ENCODE assay signal across 22 cellular contexts in genomic region chr5:147174671-147175070, GRCh38.
DNase-seq lines count a peak whose midpoint lies in the region; ATAC-seq, FAIRE-seq and TF ChIP-seq lines count a peak whose summit lies in the region.
"Had no signal": no experiment of that assay in that cellular context is flagged by ENCODE, and none has a peak within 500 bp of the region (broad histone marks: within the 10 kb centered on the region; RNA-seq: fewer than 3 reads in every experiment).

No MANE protein-coding gene starts in this region.

- H2BK120ac ChIP-seq in neuronal stem cell (ENCODE audit: low read depth, low read length), result no peak overlapping the region

- H3K14ac ChIP-seq in neuronal stem cell (ENCODE audit: low read length), result no peak overlapping the region

- no peak for TF ChIP-seq POLR2A in HepG2 (IDR thresholded peaks at IDR 0.05; ENCODE audit: insufficient read depth in 1 of 2, low read depth in 2 of 2, low read length in 2 of 2)

- peak overlapping the region; percentile 82 for H3K27ac ChIP-seq in HepG2 (ENCODE audit: extremely low read length, insufficient read depth, low read length)
- H3K27ac ChIP-seq in neuronal stem cell (replicated peaks; ENCODE audit: low read length), result no peak overlapping the region
- H3K27ac ChIP-seq: 22Rv1, BLaER1, C4-2B had no signal

- no peak overlapping the region for H3K4ac ChIP-seq in neuronal stem cell (ENCODE audit: low read length)

- no peak overlapping the region for H2BK15ac ChIP-seq in neuronal stem cell (ENCODE audit: low read length)

- peaks cover 30% of the 10 kb centered on the region for H3K36me3 Mint-ChIP-seq in Caco-2 (ENCODE audit: insufficient read depth, unreplicated experiment)
- H3K36me3 Mint-ChIP-seq: CD4-positive, CD25-positive, alpha-beta regulatory T cell; CD8-positive, alpha-beta T cell had no signal

- no peak for TF ChIP-seq EP300 in HepG2 (IDR thresholded peaks at IDR 0.05; ENCODE audit: low read depth in 2 of 2, low read length in 2 of 2)
- TF ChIP-seq EP300 in HepG2 (CRISPR knock-in tag; IDR thresholded peaks at IDR 0.05; ENCODE audit: borderline replicate concordance), result no peak

- H3K27me3 ChIP-seq in Caco-2 (replicated peaks; ENCODE audit: control insufficient read depth, insufficient read depth, low read length) (no peaks in the 10 kb centered on the region), HepG2 (ENCODE audit: control insufficient read depth in 1 of 2, insufficient read depth in 2 of 2, low read length in 2 of 2) (no peaks in the 10 kb centered on the region), neuronal stem cell (ENCODE audit: control insufficient read depth in 3 of 3, insufficient read depth in 3 of 3, low read depth in 1 of 3, low read length in 3 of 3) (no peaks in the 10 kb centered on the region)
- H3K27me3 ChIP-seq: BLaER1 had no signal

- H3K79me1 ChIP-seq in neuronal stem cell (ENCODE audit: low read depth, low read length), result no peaks in the 10 kb centered on the region

- CTCF ChIA-PET in Caco-2 (lab: Charles Lee) (interaction anchor here (2.4 kb wide), 1 partner anchor 14 kb away, joined by 19 read pairs; no protein-coding TSS in a partner anchor), HepG2 (lab: Yijun Ruan, JAX; ENCODE audit: low intra/inter-chr PET ratio, low total read pairs) (no interaction called here)

- ATAC-seq in HepG2 (no peak), HG03095 (IDR thresholded peaks at IDR 0.05; ENCODE audit: unreplicated experiment) (no peak)
- ATAC-seq: CD8-positive, alpha-beta T cell; GM23338; HCT116 had no signal

- BruUV-seq in Caco-2 (replicated peaks; lab: Mats Ljungman, UMichigan) (no TSS peak), HepG2 (replicated peaks; lab: Mats Ljungman, UMichigan) (no TSS peak)

- POLR2A ChIA-PET in Caco-2 (lab: Charles Lee), result no interaction called here
- POLR2A ChIA-PET in HepG2 (lab: Yijun Ruan, JAX), result no interaction called here

- no peaks in the 10 kb centered on the region for H4K20me1 ChIP-seq in HepG2 (ENCODE audit: insufficient read depth, low read length)
- H4K20me1 ChIP-seq: BLaER1 had no signal

- peaks cover 68% of the 10 kb centered on the region for H3K4me1 Mint-ChIP-seq in Caco-2 (ENCODE audit: low read depth, unreplicated experiment)
- H3K4me1 Mint-ChIP-seq: B cell, GM23338 had no signal

- no peaks in the 10 kb centered on the region for H3K36me3 ChIP-seq in Caco-2 (ENCODE audit: control insufficient read depth, insufficient read depth, low read length)
- H3K36me3 ChIP-seq in HepG2 (replicated peaks in 1 of 2; ENCODE audit: control insufficient read depth in 1 of 2, insufficient read depth in 2 of 2, low read length in 2 of 2), result no peaks in the 10 kb centered on the region
- no peaks in the 10 kb centered on the region for H3K36me3 ChIP-seq in neuronal stem cell (replicated peaks in 1 of 2; ENCODE audit: control insufficient read depth in 2 of 2, insufficient read depth in 2 of 2, low read length in 2 of 2)
- H3K36me3 ChIP-seq: BLaER1 had no signal

- in situ Hi-C loops in HepG2 (cut with HindIII; ENCODE audit: extremely low pct_ligation_motif_present, low pct_unique_long_range_greater_than_20kb), result loop anchor here (25.0 kb wide), 1 partner anchor 512 kb away; no protein-coding TSS in a partner anchor

- no peak overlapping the region for H4K91ac ChIP-seq in neuronal stem cell (ENCODE audit: low read depth, low read length, poor library complexity)

- TF ChIP-seq CTCF in Caco-2 (IDR thresholded peaks at IDR 0.05; ENCODE audit: insufficient read depth in 1 of 2, low read depth in 1 of 2, low read length in 1 of 2, severe bottlenecking in 1 of 2, unreplicated experiment in 1 of 2), result no peak
- TF ChIP-seq CTCF in HepG2 (CRISPR knock-in tag; IDR thresholded peaks at IDR 0.05), result no peak

- peak overlapping the region; percentile 78 for H3K27ac Mint-ChIP-seq in Caco-2 (ENCODE audit: unreplicated experiment)
- H3K27ac Mint-ChIP-seq: B cell; CD4-positive, CD25-positive, alpha-beta regulatory T cell; CD8-positive, alpha-beta T cell; GM23338; H9 had no signal

- no peak overlapping the region for H3K23ac ChIP-seq in neuronal stem cell (ENCODE audit: low read depth, low read length, poor library complexity)

- 0 out of 2 replicates have a peak overlapping the region, but pooled peaks have one; percentile 35 for H3K4me2 ChIP-seq in HepG2 (ENCODE audit: low read depth, low read length)
- H3K4me2 ChIP-seq in neuronal stem cell (ENCODE audit: insufficient read depth, low read length, poor library complexity, severe bottlenecking), result no peak overlapping the region
- H3K4me2 ChIP-seq: BLaER1, GM23338 had no signal

- H3K4me3 ChIP-seq in Caco-2 (ENCODE audit: low read depth, low read length) (no peak overlapping the region), HepG2 (replicated peaks in 1 of 3; ENCODE audit: insufficient read depth in 1 of 3, low read depth in 2 of 3, low read length in 3 of 3) (no peak overlapping the region), neuronal stem cell (ENCODE audit: low read length in 2 of 2) (no peak overlapping the region)
- H3K4me3 ChIP-seq: BLaER1, GM23338 had no signal

- no peak overlapping the region for H3K9ac ChIP-seq in HepG2 (ENCODE audit: insufficient read depth, low read depth, low read length)
- H3K9ac ChIP-seq in neuronal stem cell (ENCODE audit: low read depth, low read length, poor library complexity), result no peak overlapping the region
- H3K9ac ChIP-seq: BLaER1 had no signal

- DNase-seq in Caco-2, result no peak
- DNase-seq in HepG2 (ENCODE audit: low spot score), result no peak
- peak; percentile 11 for DNase-seq in neuronal stem cell (ENCODE audit: low spot score)
- DNase-seq in putamen (ENCODE audit: low spot score), result no peak
- DNase-seq in DMS53 treated with DMSO at 0.1 percent for 48 hours (lab: John Stamatoyannopoulos, UW; ENCODE audit: unreplicated experiment), result no peak
- DNase-seq: CD4-positive, CD25-positive, alpha-beta regulatory T cell; CD8-positive, alpha-beta T cell; DMS 273 treated with DMSO at 0.1 percent for 48 hours; DMS79 treated with DMSO at 0.1 percent for 48 hours; GF-D8; H9 had no signal

- H3K27me3 Mint-ChIP-seq in Caco-2 (ENCODE audit: insufficient read depth, unreplicated experiment), result no peaks in the 10 kb centered on the region
- H3K27me3 Mint-ChIP-seq: B cell had no signal

- no peak overlapping the region for H2BK5ac ChIP-seq in neuronal stem cell (ENCODE audit: low read length)

- H3K4me3 Mint-ChIP-seq in Caco-2 (ENCODE audit: unreplicated experiment), result peak overlapping the region; percentile 27
- H3K4me3 Mint-ChIP-seq: B cell; CD4-positive, CD25-positive, alpha-beta regulatory T cell; CD8-positive, alpha-beta T cell; GM23338; H9 had no signal

- peaks cover 84% of the 10 kb centered on the region for H3K4me1 ChIP-seq in Caco-2
- H3K4me1 ChIP-seq in HepG2 (ENCODE audit: insufficient read depth, low read length), result peaks cover 74% of the 10 kb centered on the region
- H3K4me1 ChIP-seq in neuronal stem cell (ENCODE audit: control insufficient read depth in 2 of 2, insufficient read depth in 1 of 2, low read depth in 1 of 2, low read length in 2 of 2), result peaks cover 0 to 5% of the 10 kb centered on the region in 2 donors
- H3K4me1 ChIP-seq: BLaER1 had no signal

- H3K79me2 ChIP-seq in HepG2 (ENCODE audit: insufficient read depth, low read length), result no peaks in the 10 kb centered on the region

- H3K18ac ChIP-seq in neuronal stem cell (ENCODE audit: low read length), result no peak overlapping the region

- H3K9me3 Mint-ChIP-seq in Caco-2 (ENCODE audit: unreplicated experiment), result peaks cover 8% of the 10 kb centered on the region
- H3K9me3 Mint-ChIP-seq: CD8-positive, alpha-beta T cell; GM23338; H9 had no signal

- no peak for FAIRE-seq in HepG2 (lab: Jason Lieb, UNC)
- FAIRE-seq: A204.1, D721Med, GM12891, GM18507 had no signal

- H3K9me3 ChIP-seq in Caco-2 (no peaks in the 10 kb centered on the region), HepG2 (ENCODE audit: low read length) (no peaks in the 10 kb centered on the region), neuronal stem cell (replicated peaks in 1 of 2; ENCODE audit: control insufficient read depth in 2 of 2, insufficient read depth in 1 of 2, low read depth in 1 of 2, low read length in 2 of 2) (no peaks in the 10 kb centered on the region)
- H3K9me3 ChIP-seq: BLaER1 had no signal

- no peak overlapping the region for H2BK12ac ChIP-seq in neuronal stem cell (ENCODE audit: low read length)

- no peak overlapping the region for H2AK5ac ChIP-seq in neuronal stem cell (ENCODE audit: low read depth, low read length)

- H2AFZ ChIP-seq in HepG2 (ENCODE audit: low read length) (no peak overlapping the region), neuronal stem cell (ENCODE audit: low read length) (no peak overlapping the region)

- no peak for TF ChIP-seq RAD21 in HepG2 (CRISPR knock-in tag; IDR thresholded peaks at IDR 0.05)

- no peak overlapping the region for H4K8ac ChIP-seq in neuronal stem cell (ENCODE audit: low read depth, low read length)

- intact Hi-C loops in Caco-2 (cut with micrococcal nuclease; ENCODE audit: unreplicated experiment) (loop anchor here (1.0 to 5.0 kb wide), 2 partner anchors 7 to 312 kb away; no protein-coding TSS in a partner anchor), HepG2 (cut with micrococcal nuclease; ENCODE audit: unreplicated experiment) (loop anchor here (2.0 to 10.0 kb wide), 2 partner anchors 34 to 970 kb away; partner anchors contain the start of gene RBM27)

TF ChIP-seq in HepG2, 621 proteins besides CTCF, POLR2A, EP300 and RAD21:
- TF ChIP-seq ZNF7 (CRISPR knock-in tag; IDR thresholded peaks at IDR 0.05) (0 out of 2 replicates have a peak, but pooled peaks have one; percentile 20), ATF4 (CRISPR knock-in tag; IDR thresholded peaks at IDR 0.05) (no peak)
